ENCODE assay signal across 7 cellular contexts in the genomic region with DNA sequence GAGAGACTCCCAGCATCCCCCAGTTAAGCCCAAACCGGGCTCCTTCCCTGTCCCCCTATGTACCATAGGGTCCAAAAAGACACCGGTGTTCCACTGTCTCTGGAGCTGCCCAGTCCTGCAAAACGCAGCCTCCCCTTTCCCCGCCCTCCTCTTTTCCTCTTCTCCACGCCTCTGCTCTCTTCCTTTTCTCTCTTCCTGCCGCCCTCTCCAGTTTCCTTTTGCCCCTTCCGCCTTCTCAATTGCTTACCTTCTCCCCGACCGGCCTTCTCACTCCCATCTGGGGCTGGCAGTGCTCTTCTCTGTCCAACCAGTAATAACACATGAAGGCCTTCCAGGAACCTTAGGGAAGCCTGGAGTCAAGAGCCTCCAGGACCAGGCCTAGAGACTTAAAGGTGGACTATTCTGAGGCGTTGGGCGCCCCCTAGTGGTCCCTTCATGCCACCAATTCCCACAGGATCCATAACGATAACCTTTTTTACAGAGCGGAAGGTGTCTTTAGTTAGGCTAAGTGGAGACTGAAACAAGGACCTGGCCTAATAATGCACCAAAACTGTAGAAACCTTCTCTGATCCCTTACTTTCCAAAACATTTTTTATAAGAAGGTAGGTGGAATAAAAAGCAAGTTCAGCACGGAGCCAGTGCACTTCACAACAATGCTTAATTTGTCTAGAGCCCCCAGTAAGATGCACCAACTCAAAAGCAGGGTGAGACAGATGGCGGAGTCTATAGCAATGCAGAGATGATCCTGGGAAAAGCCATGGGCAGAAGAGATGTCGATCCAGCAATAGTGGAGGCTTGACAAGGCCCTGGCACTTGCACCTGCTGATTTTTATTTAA. TPM values are rescaled to one million over a fixed set of nuclear protein-coding genes. Genes with fewer than 3 reads are reported as not detected.
A peak's percentile ranks its signal among the peaks of the same experiment; 100 is the strongest.
DNase-seq lines count a peak whose midpoint lies in the region; ATAC-seq, FAIRE-seq and TF ChIP-seq lines count a peak whose summit lies in the region.

No MANE protein-coding gene starts in this region.

- H3K79me1 ChIP-seq in mesendoderm (ENCODE audit: low read length) = no peaks in the 10 kb centered on the region

- no peak overlapping the region for H2BK15ac ChIP-seq in mesendoderm (replicated peaks; ENCODE audit: low read depth)

- no peak overlapping the region for H2BK120ac ChIP-seq in mesendoderm (ENCODE audit: low read depth, low read length)

- peak; percentile 82 for TF ChIP-seq CTCF in activated CD8-positive, alpha-beta T cell treated with anti-CD3 and anti-CD28 coated beads for 36 hours (IDR thresholded peaks at IDR 0.05)

- peaks cover 6% of the 10 kb centered on the region for H3K27me3 Mint-ChIP-seq in activated CD8-positive, alpha-beta T cell treated with anti-CD3 and anti-CD28 coated beads for 36 hours

- no peaks in the 10 kb centered on the region for H3K36me3 Mint-ChIP-seq in activated CD8-positive, alpha-beta T cell treated with anti-CD3 and anti-CD28 coated beads for 36 hours (ENCODE audit: low read depth)

- peak; percentile 63 for ATAC-seq in HG03196 (IDR thresholded peaks at IDR 0.05; ENCODE audit: unreplicated experiment)
- ATAC-seq in activated CD8-positive, alpha-beta T cell treated with anti-CD3 and anti-CD28 coated beads for 36 hours = peak; percentile 75

- no peak overlapping the region for H2AK5ac ChIP-seq in mesendoderm (ENCODE audit: low read length)

- peak overlapping the region; percentile 15 for H3K9ac ChIP-seq in mesendoderm (ENCODE audit: low read length)

- CTCF ChIA-PET in activated CD8-positive, alpha-beta T cell treated with anti-CD3 and anti-CD28 coated beads for 36 hours (lab: Charles Lee) = interaction anchor here (0.7 to 0.9 kb wide), 2 partner anchors 11 to 17 kb away, joined by 3 read pairs; no protein-coding TSS in a partner anchor

- no peaks in the 10 kb centered on the region for H3K36me3 ChIP-seq in effector memory CD4-positive, alpha-beta T cell (ENCODE audit: control insufficient read depth, insufficient read depth, low read length)
- no peaks in the 10 kb centered on the region for H3K36me3 ChIP-seq in mesendoderm (ENCODE audit: control insufficient read depth, insufficient read depth, low read length)

- no peak overlapping the region for H3K27ac ChIP-seq in effector memory CD4-positive, alpha-beta T cell (ENCODE audit: insufficient read depth, low read length, poor library complexity, severe bottlenecking)
- no peak overlapping the region for H3K27ac ChIP-seq in mesendoderm (ENCODE audit: low read depth, low read length)

- H3K4me2 ChIP-seq in mesendoderm (ENCODE audit: low read length) = no peak overlapping the region

- intact Hi-C loops in activated CD8-positive, alpha-beta T cell treated with anti-CD3 and anti-CD28 coated beads for 36 hours (cut with micrococcal nuclease) = loop anchor here (5.0 kb wide), 1 partner anchor 76 kb away; no protein-coding TSS in a partner anchor

- H3K79me2 ChIP-seq in mesendoderm (ENCODE audit: control insufficient read depth, insufficient read depth, low read length) = no peaks in the 10 kb centered on the region

- H4K8ac ChIP-seq in mesendoderm (ENCODE audit: low read depth, low read length) = no peak overlapping the region

- H3K9me3 ChIP-seq in effector memory CD4-positive, alpha-beta T cell (ENCODE audit: control insufficient read depth, low read length) = no peaks in the 10 kb centered on the region

- H3K56ac ChIP-seq in mesendoderm (ENCODE audit: low read length) = no peak overlapping the region

- no peak overlapping the region for H3K4me3 Mint-ChIP-seq in activated CD8-positive, alpha-beta T cell treated with anti-CD3 and anti-CD28 coated beads for 36 hours

- no peak overlapping the region for H4K5ac ChIP-seq in mesendoderm (ENCODE audit: low read length)

- FAIRE-seq in GM12892 (lab: Jason Lieb, UNC) = peak; percentile 70

- WGBS in mesendoderm (ENCODE audit: extremely low coverage, insufficient coverage, low lambda C conversion rate) = no CpG with 5 or more reads among the region's 16 CpGs

- no peak overlapping the region for H3K23ac ChIP-seq in mesendoderm (ENCODE audit: low read length)

- DNase-seq in GM12892 (ENCODE audit: insufficient read length) (peak; percentile 33), NCI-H748 (lab: John Stamatoyannopoulos, UW; ENCODE audit: unreplicated experiment) (peak; percentile 66), mesendoderm (peak; percentile 88)
- DNase-seq in activated CD8-positive, alpha-beta T cell treated with anti-CD3 and anti-CD28 coated beads for 36 hours = peak; percentile 85
- peak; percentile 11 to 58 (median 30) for DNase-seq in effector memory CD4-positive, alpha-beta T cell
- DNase-seq in stimulated activated CD8-positive, alpha-beta memory T cell treated with anti-CD3 and anti-CD28 coated beads, Interleukin-2, amount 100 ng/mL, for 48 hours (ENCODE audit: low read depth in 2 of 2) = peak; percentile 50 to 59

- H3K4me3 ChIP-seq in effector memory CD4-positive, alpha-beta T cell (ENCODE audit: insufficient read depth, low read depth, low read length, poor library complexity, severe bottlenecking) = no peak overlapping the region
- no peak overlapping the region for H3K4me3 ChIP-seq in mesendoderm (ENCODE audit: low read length)

- H3K18ac ChIP-seq in mesendoderm (ENCODE audit: low read length) = no peak overlapping the region

- peaks cover 4% of the 10 kb centered on the region for H3K27me3 ChIP-seq in effector memory CD4-positive, alpha-beta T cell (replicated peaks; ENCODE audit: control insufficient read depth, insufficient read depth, low read length, poor library complexity, severe bottlenecking)
- no peaks in the 10 kb centered on the region for H3K27me3 ChIP-seq in mesendoderm (ENCODE audit: insufficient read depth, low read length, poor library complexity)

- no peaks in the 10 kb centered on the region for H3K9me3 Mint-ChIP-seq in activated CD8-positive, alpha-beta T cell treated with anti-CD3 and anti-CD28 coated beads for 36 hours

- H3K4ac ChIP-seq in mesendoderm (ENCODE audit: low read depth, low read length) = no peak overlapping the region

- H3K27ac Mint-ChIP-seq in activated CD8-positive, alpha-beta T cell treated with anti-CD3 and anti-CD28 coated beads for 36 hours = no peak overlapping the region

- POLR2A ChIA-PET in activated CD8-positive, alpha-beta T cell treated with anti-CD3 and anti-CD28 coated beads for 36 hours (lab: Charles Lee) = no interaction called here

- H2BK5ac ChIP-seq in mesendoderm (ENCODE audit: low read length) = no peak overlapping the region

- peaks cover 2% of the 10 kb centered on the region for H3K4me1 Mint-ChIP-seq in activated CD8-positive, alpha-beta T cell treated with anti-CD3 and anti-CD28 coated beads for 36 hours (ENCODE audit: low read depth)

- H3K4me1 ChIP-seq in effector memory CD4-positive, alpha-beta T cell (ENCODE audit: control insufficient read depth, insufficient read depth, low read length, poor library complexity, severe bottlenecking) = no peaks in the 10 kb centered on the region
- no peaks in the 10 kb centered on the region for H3K4me1 ChIP-seq in mesendoderm (ENCODE audit: control insufficient read depth, low read depth, low read length)

- TF ChIP-seq POLR2A in GM12892 (IDR thresholded peaks at IDR 0.05; ENCODE audit: low read depth, low read length) = no peak

RNA-seq across cellular contexts. Expression of gene MSRB2, which starts 27.2 kb away (rescaled TPM):
- polyA plus RNA-seq in GM12892 (2012; ENCODE audit: missing spikeins) = 7.7 TPM
- 1 to 10 TPM; 6.9 to 9.1 TPM for total RNA-seq in activated CD8-positive, alpha-beta T cell treated with anti-CD3 and anti-CD28 coated beads for 36 hours
- polyA plus RNA-seq in mesendoderm (2013, experiment 1 of 2) = 5.2 TPM
- polyA plus RNA-seq in mesendoderm (2013, experiment 2 of 2) = 5.4 TPM

Comparison
In these comparisons a context has a peak if more than half of its experiments do, and no peak if none do; other contexts are left out.
1. DNase-seq: peak in every context shown above with its lines; median percentile 88 in mesendoderm; 85 in activated CD8-positive, alpha-beta T cell treated with anti-CD3 and anti-CD28 coated beads for 36 hours; 66 in NCI-H748; 54 in stimulated activated CD8-positive, alpha-beta memory T cell treated with anti-CD3 and anti-CD28 coated beads, Interleukin-2, amount 100 ng/mL, for 48 hours; 33 in GM12892; 30 in effector memory CD4-positive, alpha-beta T cell.